Comparison of ENCODE assay signal across 11 cellular contexts in the genomic region with DNA sequence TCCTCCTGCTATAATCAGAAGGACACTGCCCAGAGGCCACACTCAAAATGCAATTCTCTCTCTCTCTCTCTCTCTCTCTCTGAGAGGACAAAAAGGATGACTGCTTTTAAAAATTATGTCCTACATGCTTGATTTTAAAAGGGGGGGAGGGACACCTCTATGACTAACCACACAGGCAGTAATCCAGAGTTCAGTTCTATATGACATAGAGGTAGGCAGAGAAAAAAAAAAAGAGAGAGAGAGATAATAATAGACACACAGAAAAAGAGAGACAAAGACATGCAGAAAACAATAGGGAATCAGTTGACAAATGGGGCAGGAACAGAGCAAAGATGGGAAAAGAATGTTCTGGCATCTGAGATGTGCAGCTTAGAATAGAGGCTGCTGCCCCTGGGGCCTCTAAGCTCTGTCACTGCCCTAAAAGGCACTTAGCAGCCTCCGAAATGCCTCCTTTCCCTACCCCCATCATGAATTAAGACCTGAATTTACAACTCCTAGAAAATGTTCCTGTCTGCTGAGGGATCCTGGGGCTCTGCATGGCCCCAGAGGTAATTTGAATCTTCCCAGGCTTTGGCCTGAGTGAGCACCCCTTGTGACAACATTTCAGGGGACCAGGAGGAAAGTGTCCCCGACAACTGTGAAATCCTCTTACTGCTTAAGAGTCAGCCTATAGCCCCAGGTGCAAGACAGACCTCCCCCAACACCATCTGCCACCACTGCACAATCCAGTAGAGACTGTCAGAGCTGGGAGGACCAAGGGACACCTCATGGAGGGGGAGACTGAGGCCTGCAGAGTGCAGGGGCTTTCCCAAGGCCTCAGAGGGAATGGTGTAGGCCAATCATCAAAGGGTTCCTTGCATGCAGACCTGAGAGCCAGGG. TPM values are rescaled to one million over a fixed set of nuclear protein-coding genes. Genes with fewer than 3 reads are reported as not detected.
DNase-seq lines count a peak whose midpoint lies in the region; ATAC-seq and TF ChIP-seq lines count a peak whose summit lies in the region.
"Had no signal": no experiment of that assay in that cellular context is flagged by ENCODE, and none has a peak within 500 bp of the region (broad histone marks: within the 10 kb centered on the region; RNA-seq: fewer than 3 reads in every experiment).

No MANE protein-coding gene starts in this region.

- in situ Hi-C loops in G401 (cut with HindIII; ENCODE audit: low sequenced_read_pairs) = no loop called here

- no peak overlapping the region for H3K9ac ChIP-seq in skeletal muscle satellite cell (ENCODE audit: low read depth, low read length)

- DNase-seq in GM03348 (ENCODE audit: low spot score) = peak; percentile 49
- DNase-seq in WERI-Rb-1 = peak; percentile 78
- DNase-seq in left ventricle myocardium inferior = no peak
- no peak for DNase-seq in G401 (ENCODE audit: low spot score)
- DNase-seq: effector CD8-positive, alpha-beta T cell; lower lobe of right lung; NCI-H1417; SHP77 had no signal

- no peak for TF ChIP-seq CTCF in WERI-Rb-1 (IDR thresholded peaks at IDR 0.05; ENCODE audit: low read depth, low read length)
- TF ChIP-seq CTCF in left ventricle myocardium inferior (IDR thresholded peaks at IDR 0.05; ENCODE audit: borderline replicate concordance) = no peak

- H3K27ac ChIP-seq in WERI-Rb-1 (peak overlapping the region; percentile 77), left ventricle myocardium inferior (replicated peaks) (peak overlapping the region; percentile 89)

- no peaks in the 10 kb centered on the region for H3K9me3 ChIP-seq in WERI-Rb-1 (ENCODE audit: severe bottlenecking)
- no peaks in the 10 kb centered on the region for H3K9me3 ChIP-seq in left ventricle myocardium inferior (replicated peaks)
- H3K9me3 ChIP-seq in skeletal muscle satellite cell (replicated peaks; ENCODE audit: low read length) = no peaks in the 10 kb centered on the region
- H3K9me3 ChIP-seq: lower lobe of right lung had no signal

- peak overlapping the region; percentile 65 for H3K4me2 ChIP-seq in skeletal muscle satellite cell (ENCODE audit: low read length)

- intact Hi-C loops in left ventricle myocardium inferior (cut with micrococcal nuclease) = loop anchor here (5.0 kb wide), 1 partner anchor 148 kb away; no protein-coding TSS in a partner anchor

- H3K4me3 ChIP-seq in WERI-Rb-1 (ENCODE audit: low read depth, low read length) = no peak overlapping the region
- H3K4me3 ChIP-seq in left ventricle myocardium inferior = no peak overlapping the region
- H3K4me3 ChIP-seq in skeletal muscle satellite cell (ENCODE audit: low read length) = no peak overlapping the region
- H3K4me3 ChIP-seq: lower lobe of right lung had no signal

- H3K4me1 ChIP-seq in left ventricle myocardium inferior (peaks cover 63% of the 10 kb centered on the region), skeletal muscle satellite cell (ENCODE audit: control insufficient read depth, insufficient read depth, low read length) (peaks cover 22% of the 10 kb centered on the region)

- ATAC-seq in GM19351 (IDR thresholded peaks at IDR 0.05; ENCODE audit: unreplicated experiment) (no peak), HG03439 (IDR thresholded peaks at IDR 0.05; ENCODE audit: unreplicated experiment) (no peak)

- H3K27me3 ChIP-seq in WERI-Rb-1 (ENCODE audit: insufficient read depth, low read depth, severe bottlenecking) (no peaks in the 10 kb centered on the region), left ventricle myocardium inferior (ENCODE audit: low read depth) (no peaks in the 10 kb centered on the region), skeletal muscle satellite cell (ENCODE audit: control insufficient read depth, insufficient read depth, low read length) (peaks cover 6% of the 10 kb centered on the region)

- H3K36me3 ChIP-seq in WERI-Rb-1 (no peaks in the 10 kb centered on the region), left ventricle myocardium inferior (no peaks in the 10 kb centered on the region), skeletal muscle satellite cell (ENCODE audit: insufficient read depth, low read length) (no peaks in the 10 kb centered on the region)
- H3K36me3 ChIP-seq: lower lobe of right lung had no signal

RNA-seq across cellular contexts. Expression of a gene that starts 24.7 kb away (rescaled TPM):
- 111 TPM for total RNA-seq in left ventricle myocardium inferior
- total RNA-seq in skeletal muscle satellite cell (2012; rRNA removed) = 45.9 and 60.1 TPM in 2 replicates
- total RNA-seq in G401 (2014; rRNA removed; shearing (Covaris generic)) = 82.6 and 91.3 TPM in 2 replicates

RNA-seq across cellular contexts. Expression of a gene that starts 28.7 kb away (rescaled TPM):
- total RNA-seq in left ventricle myocardium inferior = 288 TPM
- 72.7 and 78.1 TPM in 2 replicates for total RNA-seq in skeletal muscle satellite cell (2012; rRNA removed)
- total RNA-seq in G401 (2014; rRNA removed; shearing (Covaris generic)) = 85.7 and 113 TPM in 2 replicates

Comparison
In these comparisons a context has a peak if more than half of its experiments do, and no peak if none do; other contexts are left out.
1. DNase-seq: peak in GM03348 (single experiment) and WERI-Rb-1 (single experiment); none in left ventricle myocardium inferior (single experiment) and G401 (single experiment).